In genomic region chr14:32224731-32225377, GRCh38 we compare ENCODE assay signal across 7 cellular contexts. TPM values are rescaled to one million over a fixed set of nuclear protein-coding genes. Genes with fewer than 3 reads are reported as not detected.
DNase-seq lines count a peak whose midpoint lies in the region; ATAC-seq, FAIRE-seq and TF ChIP-seq lines count a peak whose summit lies in the region.

No MANE protein-coding gene starts in this region.

- H3K27ac ChIP-seq in WERI-Rb-1 (peak overlapping the region; percentile 69), heart left ventricle (peak overlapping the region; percentile 9 to 78 (median 62)), small intestine (ENCODE audit: low read depth in 1 of 2, low read length in 1 of 2) (no peak overlapping the region)

- no peak for TF ChIP-seq POLR2A in heart left ventricle (IDR thresholded peaks at IDR 0.05)

- no peaks in the 10 kb centered on the region for H3K36me3 Mint-ChIP-seq in activated T-helper 17 cell treated with anti-CD3 and anti-CD28 coated beads, Interleukin-2, amount 50 U/mL, for 72 hours (ENCODE audit: low read depth)

- TF ChIP-seq CTCF in GM12873 (IDR thresholded peaks at IDR 0.05; ENCODE audit: insufficient read depth, low read depth, low read length, missing control alignments) (peak; percentile 32), WERI-Rb-1 (IDR thresholded peaks at IDR 0.05; ENCODE audit: low read depth, low read length) (peak; percentile 72), heart left ventricle (IDR thresholded peaks at IDR 0.05) (peak in 5 of 12 donors; percentile 17 to 48 (median 41))

- FAIRE-seq in small intestine (lab: Jason Lieb, UNC), result no peak

- H3K4me3 Mint-ChIP-seq in activated T-helper 17 cell treated with anti-CD3 and anti-CD28 coated beads, Interleukin-2, amount 50 U/mL, for 72 hours, result no peak overlapping the region

- peaks cover 0 to 32% (median 8%) of the 10 kb centered on the region in 12 donors for H3K4me1 ChIP-seq in heart left ventricle
- no peaks in the 10 kb centered on the region for H3K4me1 ChIP-seq in small intestine (ENCODE audit: control insufficient read depth in 2 of 2, insufficient read depth in 1 of 2, low read depth in 1 of 2, low read length in 1 of 2)

- H3K4me3 ChIP-seq in WERI-Rb-1 (ENCODE audit: low read depth, low read length) (no peak overlapping the region), heart left ventricle (no peak overlapping the region), small intestine (ENCODE audit: low read depth in 1 of 2, low read length in 2 of 2) (no peak overlapping the region)

- H3K27me3 Mint-ChIP-seq in activated T-helper 17 cell treated with anti-CD3 and anti-CD28 coated beads, Interleukin-2, amount 50 U/mL, for 72 hours, result peaks cover 13% of the 10 kb centered on the region

- H3K9me3 Mint-ChIP-seq in activated T-helper 17 cell treated with anti-CD3 and anti-CD28 coated beads, Interleukin-2, amount 50 U/mL, for 72 hours, result no peaks in the 10 kb centered on the region

- H3K36me3 ChIP-seq in WERI-Rb-1 (no peaks in the 10 kb centered on the region), heart left ventricle (no peaks in the 10 kb centered on the region), small intestine (ENCODE audit: control insufficient read depth in 2 of 2, insufficient read depth in 2 of 2, low read length in 2 of 2) (no peaks in the 10 kb centered on the region)

- H3K4me1 Mint-ChIP-seq in activated T-helper 17 cell treated with anti-CD3 and anti-CD28 coated beads, Interleukin-2, amount 50 U/mL, for 72 hours, result no peaks in the 10 kb centered on the region

- H3K27ac Mint-ChIP-seq in activated T-helper 17 cell treated with anti-CD3 and anti-CD28 coated beads, Interleukin-2, amount 50 U/mL, for 72 hours, result no peak overlapping the region

- H3K27me3 ChIP-seq in WERI-Rb-1 (ENCODE audit: insufficient read depth, low read depth, severe bottlenecking), result no peaks in the 10 kb centered on the region
- no peaks in the 10 kb centered on the region for H3K27me3 ChIP-seq in heart left ventricle
- no peaks in the 10 kb centered on the region for H3K27me3 ChIP-seq in small intestine (ENCODE audit: control insufficient read depth in 2 of 2, insufficient read depth in 2 of 2, low read length in 2 of 2)

- intact Hi-C loops in heart left ventricle (cut with DNase I), result loop anchor here in 1 of 10 donors (5.0 kb wide), 1 partner anchor 228 kb away; no protein-coding TSS in a partner anchor

- ATAC-seq in heart left ventricle (peak; percentile 84 to 92 (median 86)), HG03439 (IDR thresholded peaks at IDR 0.05; ENCODE audit: unreplicated experiment) (no peak)
- ATAC-seq in activated T-helper 17 cell treated with anti-CD3 and anti-CD28 coated beads, Interleukin-2, amount 50 U/mL, for 72 hours (replicated peaks), result no peak

- H3K9me3 ChIP-seq in WERI-Rb-1 (ENCODE audit: severe bottlenecking), result peaks cover 2% of the 10 kb centered on the region
- no peaks in the 10 kb centered on the region for H3K9me3 ChIP-seq in heart left ventricle
- no peaks in the 10 kb centered on the region for H3K9me3 ChIP-seq in small intestine (ENCODE audit: control insufficient read depth, low read depth)

- DNase-seq in LoVo (ENCODE audit: low spot score) (peak; percentile 51), WERI-Rb-1 (peak; percentile 92), heart left ventricle (peak in 4 of 5 donors; percentile 31 to 56 (median 40)), small intestine (peak; percentile 47)

- WGBS in heart left ventricle, 4 donors, result 42 to 58% (median 48%) methylated on average over 6 of the region's 6 CpGs
- 36 to 55% (median 45%) methylated on average over 6 of the region's 6 CpGs for WGBS in small intestine, 3 donors

RNA-seq across cellular contexts. Expression of gene RNU6-8, which starts 21.8 kb away (rescaled TPM):
- not detected for total RNA-seq in heart left ventricle
- polyA plus RNA-seq in heart left ventricle (not detected), small intestine (not detected)
- not detected for total RNA-seq in activated T-helper 17 cell treated with anti-CD3 and anti-CD28 coated beads, Interleukin-2, amount 50 U/mL, for 72 hours

RNA-seq across cellular contexts. Expression of gene RNU6-7, which starts 23.0 kb away (rescaled TPM):
- not detected for total RNA-seq in heart left ventricle
- polyA plus RNA-seq in heart left ventricle (not detected), small intestine (not detected)
- total RNA-seq in activated T-helper 17 cell treated with anti-CD3 and anti-CD28 coated beads, Interleukin-2, amount 50 U/mL, for 72 hours, result not detected

Comparison
In these comparisons a context has a peak if more than half of its experiments do, and no peak if none do; other contexts are left out.
1. DNase-seq: peak in every context shown above with its lines; median percentile 92 in WERI-Rb-1; 51 in LoVo; 47 in small intestine; 40 in heart left ventricle.
2. H3K27ac ChIP-seq: peak in WERI-Rb-1 (single experiment) and heart left ventricle (12 of 12); none in small intestine (0 of 2).
3. ATAC-seq: peak in heart left ventricle (4 of 4); none in HG03439 (single experiment) and activated T-helper 17 cell treated with anti-CD3 and anti-CD28 coated beads, Interleukin-2, amount 50 U/mL, for 72 hours (single experiment).